ENCODE assay signal across 2 cellular contexts in genomic region chr3:6854184-6854583, GRCh38.
TF ChIP-seq lines count a peak whose summit lies in the region.

No MANE protein-coding gene starts in this region.

TF ChIP-seq in HepG2, 621 proteins besides CTCF, POLR2A, EP300 and RAD21:
- TF ChIP-seq ZNF18 (CRISPR knock-in tag; IDR thresholded peaks at IDR 0.05; ENCODE audit: insufficient replicate concordance) (no peak), PRDM4 (CRISPR knock-in tag; IDR thresholded peaks at IDR 0.05; ENCODE audit: borderline replicate concordance) (no peak), ZNF703 (CRISPR knock-in tag; IDR thresholded peaks at IDR 0.05; ENCODE audit: borderline replicate concordance) (no peak), ZMYM3 (CRISPR knock-in tag; IDR thresholded peaks at IDR 0.05) (no peak), HNRNPK (IDR thresholded peaks at IDR 0.05; ENCODE audit: low read depth, low read length, poor library complexity, severe bottlenecking) (peak; percentile 69), ZUFSP (CRISPR knock-in tag; IDR thresholded peaks at IDR 0.05; ENCODE audit: borderline replicate concordance) (no peak), ZNF580 (CRISPR knock-in tag; IDR thresholded peaks at IDR 0.05; ENCODE audit: borderline replicate concordance, low read depth) (no peak)

TF ChIP-seq in K562, 482 proteins besides CTCF, POLR2A, EP300 and RAD21:
- TF ChIP-seq ELK1 (CRISPR knock-in tag; IDR thresholded peaks at IDR 0.05) (no peak), ZNF507 (tag; conservative IDR thresholded peaks at IDR 0.05) (no peak), ZNF512 (tag; IDR thresholded peaks at IDR 0.05) (no peak), JUND (IDR thresholded peaks at IDR 0.05; ENCODE audit: borderline replicate concordance, low read depth, low read length) (no peak), JUND (tag; IDR thresholded peaks at IDR 0.05; ENCODE audit: borderline replicate concordance, low read depth, low read length) (no peak), ZBTB11 (CRISPR knock-in tag; IDR thresholded peaks at IDR 0.05) (no peak), PCBP1 (IDR thresholded peaks at IDR 0.05; ENCODE audit: low read depth, low read length, poor library complexity, severe bottlenecking) (peak; percentile 60), ZNF354B (CRISPR knock-in tag; IDR thresholded peaks at IDR 0.05) (no peak), EHMT2 (IDR thresholded peaks at IDR 0.05) (no peak), ATF3 (IDR thresholded peaks at IDR 0.05) (no peak), ATF3 (CRISPR knock-in tag; conservative IDR thresholded peaks at IDR 0.05) (no peak), FIP1L1 (IDR thresholded peaks at IDR 0.05; ENCODE audit: low read depth, low read length, poor library complexity, severe bottlenecking) (no peak), ZNF174 (CRISPR knock-in tag; IDR thresholded peaks at IDR 0.05) (no peak), BCLAF1 (IDR thresholded peaks at IDR 0.05; ENCODE audit: borderline replicate concordance in 1 of 2, control insufficient read depth in 1 of 2, low read depth in 2 of 2, low read length in 1 of 2) (no peak), PCBP2 (IDR thresholded peaks at IDR 0.05; ENCODE audit: low read depth, low read length, poor library complexity, severe bottlenecking) (peak; percentile 36), ZNF253 (CRISPR knock-in tag; conservative IDR thresholded peaks at IDR 0.05) (no peak), SLC30A9 (CRISPR knock-in tag; IDR thresholded peaks at IDR 0.05) (no peak), HNRNPK (IDR thresholded peaks at IDR 0.05; ENCODE audit: low read depth, low read length, poor library complexity, severe bottlenecking) (peak; percentile 57), NBN (IDR thresholded peaks at IDR 0.05; ENCODE audit: low read depth) (no peak), U2AF2 (optimal IDR thresholded peaks at IDR 0.05; ENCODE audit: low read depth, low read length) (no peak), KLF1 (tag; IDR thresholded peaks at IDR 0.05) (no peak)
